In the genomic region with DNA sequence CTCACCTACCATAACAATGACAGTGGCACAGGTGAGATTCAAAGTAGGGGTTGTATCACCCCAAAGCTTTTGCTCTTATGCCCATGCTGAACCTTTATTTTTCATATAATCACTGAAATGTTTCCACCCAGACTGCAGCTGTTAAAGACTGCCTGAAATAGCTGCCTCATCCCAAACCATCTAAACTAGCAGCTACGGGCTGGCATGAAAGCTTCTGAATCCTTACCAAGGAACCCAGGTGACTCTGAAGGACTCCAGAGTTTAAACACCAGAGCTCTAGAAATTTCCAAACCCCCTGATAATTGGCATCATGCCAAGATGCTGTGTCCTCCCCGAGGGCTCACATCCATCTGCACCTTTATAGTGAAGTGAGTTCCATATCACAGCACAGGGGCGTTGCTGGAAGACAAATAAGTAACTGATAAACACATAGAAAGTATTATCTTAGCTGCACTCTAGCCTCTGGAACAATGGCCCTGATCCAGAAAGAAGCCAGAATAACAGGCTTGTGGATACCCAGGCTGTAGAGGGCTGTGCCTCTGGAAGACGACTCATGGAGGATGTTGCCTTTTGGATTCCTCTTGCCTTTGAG, we compare ENCODE assay signal across 31 cellular contexts.
"Had no signal": no experiment of that assay in that cellular context is flagged by ENCODE, and none has a peak within 500 bp of the region (broad histone marks: within the 10 kb centered on the region; RNA-seq: fewer than 3 reads in every experiment).

No MANE protein-coding gene starts in this region.

- FAIRE-seq: astrocyte, islet of Langerhans, TTC549 had no signal

- H3K27ac Mint-ChIP-seq: activated CD4-positive, alpha-beta memory T cell treated with anti-CD3 and anti-CD28 coated beads for 36 hours; activated T-cell treated with anti-CD3 and anti-CD28 coated beads, Interleukin-2, amount 50 U/mL, for 24 hours; activated T-helper 17 cell treated with anti-CD3 and anti-CD28 coated beads, Interleukin-2, amount 50 U/mL, for 72 hours; dendritic cell treated with granulocyte-macrophage colony-stimulating factor and Interleukin-4, amounts not matched to agents 40 ng/mL and 50 ng/mL, for 4 days; endodermal cell; natural killer cell; neural progenitor cell; T-helper 1 cell treated with Interleukin-12 subunit alpha and Interleukin-12 subunit beta and Interleukin-4 antibody, amounts not matched to agents 30 μg/mL and 1 μg/mL, for 36 hours had no signal

- H3K4me3 ChIP-seq: esophagus squamous epithelium, neural progenitor cell, psoas muscle, spleen, suprapubic skin, tibial nerve had no signal

- H3K9ac ChIP-seq: neural progenitor cell, parathyroid adenoma had no signal

- H3K9me3 Mint-ChIP-seq: activated CD4-positive, alpha-beta memory T cell treated with anti-CD3 and anti-CD28 coated beads for 36 hours; activated T-cell treated with anti-CD3 and anti-CD28 coated beads, Interleukin-2, amount 50 U/mL, for 24 hours; activated T-helper 17 cell treated with anti-CD3 and anti-CD28 coated beads, Interleukin-2, amount 50 U/mL, for 72 hours; dendritic cell treated with granulocyte-macrophage colony-stimulating factor and Interleukin-4, amounts not matched to agents 40 ng/mL and 50 ng/mL, for 4 days; endodermal cell; neural progenitor cell; T-helper 1 cell treated with Interleukin-12 subunit alpha and Interleukin-12 subunit beta and Interleukin-4 antibody, amounts not matched to agents 30 μg/mL and 1 μg/mL, for 36 hours had no signal

- H3K36me3 ChIP-seq: esophagus squamous epithelium, neural progenitor cell, spleen, suprapubic skin, tibial nerve, WERI-Rb-1 had no signal

- H3K4me3 Mint-ChIP-seq: activated CD4-positive, alpha-beta memory T cell treated with anti-CD3 and anti-CD28 coated beads for 36 hours; activated T-cell treated with anti-CD3 and anti-CD28 coated beads, Interleukin-2, amount 50 U/mL, for 24 hours; activated T-helper 17 cell treated with anti-CD3 and anti-CD28 coated beads, Interleukin-2, amount 50 U/mL, for 72 hours; central memory CD8-positive, alpha-beta T cell; dendritic cell treated with granulocyte-macrophage colony-stimulating factor and Interleukin-4, amounts not matched to agents 40 ng/mL and 50 ng/mL, for 4 days; endodermal cell; natural killer cell; neural progenitor cell; T-helper 1 cell treated with Interleukin-12 subunit alpha and Interleukin-12 subunit beta and Interleukin-4 antibody, amounts not matched to agents 30 μg/mL and 1 μg/mL, for 36 hours had no signal

- DNase-seq: activated CD4-positive, alpha-beta memory T cell treated with anti-CD3 and anti-CD28 coated beads for 36 hours; activated CD4-positive, alpha-beta T cell treated with anti-CD3 and anti-CD28 coated beads for 48 hours; activated CD8-positive, alpha-beta memory T cell treated with anti-CD3 and anti-CD28 coated beads, Interleukin-2, amount 50 U/mL, for 4 hours; activated gamma-delta T cell treated with Interleukin-2 at 50 U/mL for 16 hours; activated naive CD4-positive, alpha-beta T cell treated with anti-CD3 and anti-CD28 coated beads, Interleukin-2, amount 50 U/mL, for 16 hours; activated T-cell treated with anti-CD3 and anti-CD28 coated beads, Interleukin-2, amount 50 U/mL, for 24 hours; amniotic stem cell; endodermal cell; esophagus squamous epithelium; foreskin melanocyte; mammary epithelial cell; midbrain; natural killer cell; occipital lobe; psoas muscle; spleen; stimulated activated naive CD4-positive, alpha-beta T cell; T-helper 9 cell; WERI-Rb-1 had no signal

- H3K27ac ChIP-seq: esophagus squamous epithelium, neural progenitor cell, parathyroid adenoma, psoas muscle, spleen, suprapubic skin, tibial nerve, WERI-Rb-1 had no signal

- H3K4me1 Mint-ChIP-seq: activated T-helper 17 cell treated with anti-CD3 and anti-CD28 coated beads, Interleukin-2, amount 50 U/mL, for 72 hours; central memory CD8-positive, alpha-beta T cell; endodermal cell; natural killer cell; neural progenitor cell had no signal

- H3K9me3 ChIP-seq: esophagus squamous epithelium, psoas muscle, spleen, suprapubic skin, tibial nerve had no signal

- H3K27me3 ChIP-seq: neural progenitor cell, spleen, suprapubic skin had no signal

- H3K4me1 ChIP-seq: esophagus squamous epithelium, neural progenitor cell, parathyroid adenoma, psoas muscle, spleen, suprapubic skin, tibial nerve had no signal

- H3K36me3 Mint-ChIP-seq: activated CD4-positive, alpha-beta memory T cell treated with anti-CD3 and anti-CD28 coated beads for 36 hours; natural killer cell; neural progenitor cell had no signal

- H3K79me2 ChIP-seq: parathyroid adenoma had no signal

- H2AFZ ChIP-seq: neural progenitor cell, parathyroid adenoma had no signal

- ATAC-seq: activated CD4-positive, CD25-positive, alpha-beta regulatory T cell treated with anti-CD3 and anti-CD28 coated beads, Interleukin-2, amount 50 U/mL, for 24 hours; activated T-helper 17 cell treated with anti-CD3 and anti-CD28 coated beads, Interleukin-2, amount 50 U/mL, for 72 hours; natural killer cell; psoas muscle had no signal

- H3K27me3 Mint-ChIP-seq: activated T-cell treated with anti-CD3 and anti-CD28 coated beads, Interleukin-2, amount 50 U/mL, for 24 hours; central memory CD8-positive, alpha-beta T cell; dendritic cell treated with granulocyte-macrophage colony-stimulating factor and Interleukin-4, amounts not matched to agents 40 ng/mL and 50 ng/mL, for 4 days had no signal

- H3K4me2 ChIP-seq: neural progenitor cell had no signal
